Comparison of ENCODE assay signal across 1 cellular context in the genomic region with DNA sequence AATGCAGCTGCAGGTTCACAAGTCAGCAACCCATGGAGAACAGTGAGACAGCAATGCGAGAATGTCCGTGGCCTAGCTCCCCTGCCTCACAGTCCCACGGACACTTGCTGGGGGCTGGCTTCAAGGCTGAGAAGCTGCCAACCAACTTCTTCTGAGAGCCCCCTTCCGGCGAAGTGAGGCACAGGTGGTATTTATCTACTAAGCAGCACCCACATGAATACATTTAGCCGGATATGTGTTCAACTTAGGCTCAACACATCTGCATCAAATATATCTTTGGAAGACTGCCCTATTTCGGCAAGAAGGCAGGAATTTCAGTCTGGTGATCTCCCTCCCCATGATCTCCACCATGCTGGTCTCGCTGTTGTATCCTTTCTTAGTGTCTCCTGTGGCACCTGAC.
TF ChIP-seq lines count a peak whose summit lies in the region.

No MANE protein-coding gene starts in this region.

TF ChIP-seq in SK-N-SH, 30 proteins besides CTCF, POLR2A, EP300 and RAD21 (continued from another document):
- TF ChIP-seq, protein P1, sequence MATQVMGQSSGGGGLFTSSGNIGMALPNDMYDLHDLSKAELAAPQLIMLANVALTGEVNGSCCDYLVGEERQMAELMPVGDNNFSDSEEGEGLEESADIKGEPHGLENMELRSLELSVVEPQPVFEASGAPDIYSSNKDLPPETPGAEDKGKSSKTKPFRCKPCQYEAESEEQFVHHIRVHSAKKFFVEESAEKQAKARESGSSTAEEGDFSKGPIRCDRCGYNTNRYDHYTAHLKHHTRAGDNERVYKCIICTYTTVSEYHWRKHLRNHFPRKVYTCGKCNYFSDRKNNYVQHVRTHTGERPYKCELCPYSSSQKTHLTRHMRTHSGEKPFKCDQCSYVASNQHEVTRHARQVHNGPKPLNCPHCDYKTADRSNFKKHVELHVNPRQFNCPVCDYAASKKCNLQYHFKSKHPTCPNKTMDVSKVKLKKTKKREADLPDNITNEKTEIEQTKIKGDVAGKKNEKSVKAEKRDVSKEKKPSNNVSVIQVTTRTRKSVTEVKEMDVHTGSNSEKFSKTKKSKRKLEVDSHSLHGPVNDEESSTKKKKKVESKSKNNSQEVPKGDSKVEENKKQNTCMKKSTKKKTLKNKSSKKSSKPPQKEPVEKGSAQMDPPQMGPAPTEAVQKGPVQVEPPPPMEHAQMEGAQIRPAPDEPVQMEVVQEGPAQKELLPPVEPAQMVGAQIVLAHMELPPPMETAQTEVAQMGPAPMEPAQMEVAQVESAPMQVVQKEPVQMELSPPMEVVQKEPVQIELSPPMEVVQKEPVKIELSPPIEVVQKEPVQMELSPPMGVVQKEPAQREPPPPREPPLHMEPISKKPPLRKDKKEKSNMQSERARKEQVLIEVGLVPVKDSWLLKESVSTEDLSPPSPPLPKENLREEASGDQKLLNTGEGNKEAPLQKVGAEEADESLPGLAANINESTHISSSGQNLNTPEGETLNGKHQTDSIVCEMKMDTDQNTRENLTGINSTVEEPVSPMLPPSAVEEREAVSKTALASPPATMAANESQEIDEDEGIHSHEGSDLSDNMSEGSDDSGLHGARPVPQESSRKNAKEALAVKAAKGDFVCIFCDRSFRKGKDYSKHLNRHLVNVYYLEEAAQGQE (IDR thresholded peaks at IDR 0.05; ENCODE audit: low read depth, low read length), result no peak
